ENCODE assay signal across 8 cellular contexts in the genomic region with DNA sequence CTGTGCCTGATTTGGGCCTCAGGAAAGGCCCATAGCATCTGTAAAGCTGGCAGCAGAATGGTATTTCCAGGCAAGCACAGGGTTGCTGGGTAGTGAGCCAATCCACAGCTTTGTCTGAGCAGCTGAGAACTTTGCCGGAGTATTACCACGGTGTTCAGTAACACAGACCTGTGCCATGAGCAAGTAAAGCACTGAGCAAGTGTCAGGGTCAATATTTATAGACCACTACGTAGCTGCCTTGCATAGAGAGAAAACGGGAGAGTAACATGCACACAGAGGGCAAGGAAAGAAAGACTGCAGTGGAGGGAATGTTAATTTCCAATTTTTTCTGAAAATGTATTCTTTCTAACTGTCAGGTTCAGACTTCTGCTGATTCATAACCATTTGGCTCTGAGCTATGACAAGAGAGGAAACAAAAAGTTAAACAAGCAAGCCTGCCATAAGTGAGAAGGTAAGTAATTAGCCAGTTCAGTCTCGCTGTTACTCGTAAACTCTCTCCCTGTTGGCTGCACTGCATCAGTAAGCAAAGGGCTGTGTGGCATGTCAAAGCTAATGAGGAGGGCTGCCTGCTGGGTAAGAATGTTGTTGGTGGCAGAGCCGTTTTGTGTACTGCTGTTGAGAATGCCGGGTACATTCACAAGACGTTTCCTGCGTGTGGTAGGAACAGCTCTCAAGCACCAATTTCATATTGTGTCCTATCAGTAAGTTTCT.
A peak's percentile ranks its signal among the peaks of the same experiment; 100 is the strongest.
DNase-seq lines count a peak whose midpoint lies in the region; ATAC-seq and TF ChIP-seq lines count a peak whose summit lies in the region.
"Had no signal": no experiment of that assay in that cellular context is flagged by ENCODE, and none has a peak within 500 bp of the region (broad histone marks: within the 10 kb centered on the region; RNA-seq: fewer than 3 reads in every experiment).

No MANE protein-coding gene starts in this region.

- ATAC-seq in GM19397 (IDR thresholded peaks at IDR 0.05; ENCODE audit: unreplicated experiment), result peak; percentile 74
- peak; percentile 37 for ATAC-seq in activated CD8-positive, alpha-beta T cell treated with anti-CD3 and anti-CD28 coated beads for 36 hours

- H3K36me3 ChIP-seq in skeletal muscle tissue (ENCODE audit: control insufficient read depth in 3 of 3, insufficient read depth in 3 of 3, low read length in 3 of 3), result no peaks in the 10 kb centered on the region

- POLR2A ChIA-PET in activated CD8-positive, alpha-beta T cell treated with anti-CD3 and anti-CD28 coated beads for 36 hours (lab: Charles Lee), result no interaction called here

- peak overlapping the region; percentile 95 for H3K27ac ChIP-seq in skeletal muscle tissue (ENCODE audit: low read depth, low read length)

- CTCF ChIA-PET in activated CD8-positive, alpha-beta T cell treated with anti-CD3 and anti-CD28 coated beads for 36 hours (lab: Charles Lee), result no interaction called here

- no peaks in the 10 kb centered on the region for H3K27me3 ChIP-seq in skeletal muscle tissue (ENCODE audit: control insufficient read depth in 3 of 3, insufficient read depth in 3 of 3, low read length in 3 of 3)

- no peaks in the 10 kb centered on the region for H3K9me3 Mint-ChIP-seq in activated CD8-positive, alpha-beta T cell treated with anti-CD3 and anti-CD28 coated beads for 36 hours

- H3K9me3 ChIP-seq in skeletal muscle tissue (ENCODE audit: control insufficient read depth in 3 of 3, low read length in 3 of 3), result no peaks in the 10 kb centered on the region

- TF ChIP-seq CTCF in activated CD8-positive, alpha-beta T cell treated with anti-CD3 and anti-CD28 coated beads for 36 hours (IDR thresholded peaks at IDR 0.05), result no peak

- H3K27me3 Mint-ChIP-seq in activated CD8-positive, alpha-beta T cell treated with anti-CD3 and anti-CD28 coated beads for 36 hours, result no peaks in the 10 kb centered on the region

- peak overlapping the region; percentile 17 for H3K4me3 Mint-ChIP-seq in activated CD8-positive, alpha-beta T cell treated with anti-CD3 and anti-CD28 coated beads for 36 hours

- peaks cover 9% of the 10 kb centered on the region for H3K4me1 Mint-ChIP-seq in activated CD8-positive, alpha-beta T cell treated with anti-CD3 and anti-CD28 coated beads for 36 hours (ENCODE audit: low read depth)

- no peaks in the 10 kb centered on the region for H3K36me3 Mint-ChIP-seq in activated CD8-positive, alpha-beta T cell treated with anti-CD3 and anti-CD28 coated beads for 36 hours (ENCODE audit: low read depth)

- DNase-seq in activated CD8-positive, alpha-beta T cell treated with anti-CD3 and anti-CD28 coated beads for 36 hours, result peak; percentile 6
- DNase-seq in iPS DF 19.7 (ENCODE audit: low read depth, low spot score) (peak; percentile 23), DMS153 treated with DMSO at 0.1 percent for 48 hours (lab: John Stamatoyannopoulos, UW; ENCODE audit: unreplicated experiment) (no peak), GM19240 (ENCODE audit: insufficient read length, low spot score) (no peak)
- DNase-seq in activated CD4-positive, alpha-beta T cell treated with anti-CD3 and anti-CD28 coated beads, Interleukin-2, amount 50 U/mL, for 48 hours, result no peak
- DNase-seq: cerebellar nuclear complex had no signal

- peak overlapping the region; percentile 82 to 94 (median 86) for H3K9ac ChIP-seq in skeletal muscle tissue (ENCODE audit: low read depth in 1 of 3, low read length in 3 of 3)

- intact Hi-C loops in activated CD8-positive, alpha-beta T cell treated with anti-CD3 and anti-CD28 coated beads for 36 hours (cut with micrococcal nuclease), result no loop called here

- H3K4me3 ChIP-seq in skeletal muscle tissue (ENCODE audit: low read length in 3 of 3), result peak overlapping the region; percentile 74 to 77 (median 75)

- H3K4me1 ChIP-seq in skeletal muscle tissue (ENCODE audit: control insufficient read depth in 3 of 3, insufficient read depth in 3 of 3, low read length in 3 of 3), result peaks cover 0 to 3% (median 3%) of the 10 kb centered on the region in 3 donors

- no peak overlapping the region for H3K27ac Mint-ChIP-seq in activated CD8-positive, alpha-beta T cell treated with anti-CD3 and anti-CD28 coated beads for 36 hours

Comparison
In these comparisons a context has a peak if more than half of its experiments do, and no peak if none do; other contexts are left out.
1. DNase-seq: peak in activated CD8-positive, alpha-beta T cell treated with anti-CD3 and anti-CD28 coated beads for 36 hours (single experiment) and iPS DF 19.7 (single experiment); none in DMS153 treated with DMSO at 0.1 percent for 48 hours (single experiment), GM19240 (single experiment) and activated CD4-positive, alpha-beta T cell treated with anti-CD3 and anti-CD28 coated beads, Interleukin-2, amount 50 U/mL, for 48 hours (0 of 2).